ENCODE assay signal across 8 cellular contexts in genomic region chr5:112529525-112529924, GRCh38.
DNase-seq lines count a peak whose midpoint lies in the region; ATAC-seq, FAIRE-seq and TF ChIP-seq lines count a peak whose summit lies in the region.

No MANE protein-coding gene starts in this region.

- in situ Hi-C loops in ACHN (cut with HindIII; ENCODE audit: low pct_ligation_motif_present, low pct_unique_long_range_greater_than_20kb, low sequenced_read_pairs) = no loop called here

- H3K4me2 ChIP-seq in PC-9 = no peak overlapping the region

- FAIRE-seq in GM19239 (lab: Jason Lieb, UNC) = peak; percentile 35

- no peak overlapping the region for H3K4me3 ChIP-seq in PC-9

- no peaks in the 10 kb centered on the region for H3K4me1 ChIP-seq in PC-9 (replicated peaks; ENCODE audit: insufficient read depth)

- intact Hi-C loops in PC-9 (cut with micrococcal nuclease; ENCODE audit: unreplicated experiment) = loop anchor here (5.0 kb wide), 1 partner anchor 352 kb away; no protein-coding TSS in a partner anchor
- intact Hi-C loops in activated CD4-positive, alpha-beta memory T cell treated with anti-CD3 and anti-CD28 coated beads for 36 hours (cut with micrococcal nuclease) = no loop called here

- H3K36me3 Mint-ChIP-seq in activated CD4-positive, alpha-beta memory T cell treated with anti-CD3 and anti-CD28 coated beads for 36 hours = no peaks in the 10 kb centered on the region

- no peak overlapping the region for H2AFZ ChIP-seq in PC-9

- no peak for ATAC-seq in HG03457 (IDR thresholded peaks at IDR 0.05; ENCODE audit: unreplicated experiment)

- H3K27ac Mint-ChIP-seq in activated CD4-positive, alpha-beta memory T cell treated with anti-CD3 and anti-CD28 coated beads for 36 hours = no peak overlapping the region

- BruUV-seq in PC-9 (replicated peaks; lab: Mats Ljungman, UMichigan) = no TSS peak

- CTCF ChIA-PET in PC-9 (lab: Charles Lee) = no interaction called here
- CTCF ChIA-PET in activated CD4-positive, alpha-beta memory T cell treated with anti-CD3 and anti-CD28 coated beads for 36 hours (lab: Charles Lee) = interaction anchor here (0.7 kb wide), 1 partner anchor 11 kb away, joined by 3 read pairs; no protein-coding TSS in a partner anchor

- H3K27ac ChIP-seq in PC-9 = no peak overlapping the region

- no peaks in the 10 kb centered on the region for H3K4me1 Mint-ChIP-seq in activated CD4-positive, alpha-beta memory T cell treated with anti-CD3 and anti-CD28 coated beads for 36 hours (ENCODE audit: low read depth)

- no peaks in the 10 kb centered on the region for H3F3A ChIP-seq in PC-9 (ENCODE audit: insufficient read depth, low read depth)

- H3K4me3 Mint-ChIP-seq in activated CD4-positive, alpha-beta memory T cell treated with anti-CD3 and anti-CD28 coated beads for 36 hours = no peak overlapping the region

- H3K79me2 ChIP-seq in PC-9 (ENCODE audit: low read depth) = no peaks in the 10 kb centered on the region

- H3K9me3 Mint-ChIP-seq in activated CD4-positive, alpha-beta memory T cell treated with anti-CD3 and anti-CD28 coated beads for 36 hours = no peaks in the 10 kb centered on the region

- DNase-seq in ACHN (peak; percentile 22), GM19239 (ENCODE audit: insufficient read length, low spot score) (no peak), PC-9 (no peak), iPS-NIHi11 (ENCODE audit: low spot score) (peak; percentile 54), nucleus accumbens (lab: John Stamatoyannopoulos, UW) (no peak)
- DNase-seq in activated CD4-positive, alpha-beta memory T cell treated with anti-CD3 and anti-CD28 coated beads for 36 hours = no peak
- no peak for DNase-seq in stimulated activated CD4-positive, alpha-beta T cell treated with anti-CD3 and anti-CD28 coated beads, Interleukin-12 subunit alpha, Interleukin-12 subunit beta, amount 100 ng/mL, for 4 hours

- no peaks in the 10 kb centered on the region for H3K27me3 ChIP-seq in PC-9 (ENCODE audit: insufficient read depth, low read depth)

- H3K36me3 ChIP-seq in PC-9 (ENCODE audit: low read depth) = no peaks in the 10 kb centered on the region

- no peaks in the 10 kb centered on the region for H4K20me1 ChIP-seq in PC-9 (ENCODE audit: insufficient read depth)

- H3K27me3 Mint-ChIP-seq in activated CD4-positive, alpha-beta memory T cell treated with anti-CD3 and anti-CD28 coated beads for 36 hours = peaks cover 5% of the 10 kb centered on the region

- no peaks in the 10 kb centered on the region for H3K9me2 ChIP-seq in PC-9 (ENCODE audit: insufficient read depth)

- no peaks in the 10 kb centered on the region for H3K9me3 ChIP-seq in PC-9 (ENCODE audit: insufficient read depth, low read depth)

- POLR2A ChIA-PET in PC-9 (lab: Charles Lee; ENCODE audit: unreplicated experiment) = no interaction called here
- POLR2A ChIA-PET in activated CD4-positive, alpha-beta memory T cell treated with anti-CD3 and anti-CD28 coated beads for 36 hours (lab: Charles Lee) = no interaction called here

- TF ChIP-seq CTCF in PC-9 (conservative IDR thresholded peaks at IDR 0.05) = 0 out of 2 replicates have a peak, but pooled peaks have one; percentile 29

Comparison
In these comparisons a context has a peak if more than half of its experiments do, and no peak if none do; other contexts are left out.
1. DNase-seq: peak in ACHN (single experiment) and iPS-NIHi11 (single experiment); none in GM19239 (single experiment), PC-9 (0 of 2), activated CD4-positive, alpha-beta memory T cell treated with anti-CD3 and anti-CD28 coated beads for 36 hours (single experiment), nucleus accumbens (0 of 56) and stimulated activated CD4-positive, alpha-beta T cell treated with anti-CD3 and anti-CD28 coated beads, Interleukin-12 subunit alpha, Interleukin-12 subunit beta, amount 100 ng/mL, for 4 hours (single experiment).